24 cellular contexts compared by ENCODE assay signal in the genomic region with DNA sequence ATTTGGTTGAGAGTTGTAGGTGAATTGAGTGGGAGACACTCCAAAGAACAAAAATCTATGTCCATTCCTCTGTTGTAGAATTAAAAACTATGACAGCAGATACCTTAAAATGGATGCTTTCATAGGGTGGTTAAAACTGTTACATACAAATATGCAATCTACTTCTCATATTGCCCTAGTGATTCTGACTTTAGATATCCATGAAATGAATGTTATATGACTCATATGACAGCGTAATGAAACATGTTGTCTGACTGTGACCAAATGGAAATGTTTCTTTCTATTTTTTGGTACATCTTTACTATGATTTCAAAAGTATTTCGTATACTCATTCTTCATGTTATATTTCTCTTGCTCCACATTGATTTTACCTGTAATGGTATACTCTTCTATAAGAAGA.
DNase-seq lines count a peak whose midpoint lies in the region; ATAC-seq and TF ChIP-seq lines count a peak whose summit lies in the region.
"Had no signal": no experiment of that assay in that cellular context is flagged by ENCODE, and none has a peak within 500 bp of the region (broad histone marks: within the 10 kb centered on the region; RNA-seq: fewer than 3 reads in every experiment).

No MANE protein-coding gene starts in this region.

- H3K4me3 ChIP-seq in GM23248 (no peak overlapping the region), adipocyte (ENCODE audit: low read length) (no peak overlapping the region), fibroblast of lung (replicated peaks in 1 of 4; ENCODE audit: control extremely low read depth in 1 of 4, insufficient read depth in 1 of 4, low read depth in 3 of 4, low read length in 4 of 4) (no peak overlapping the region), osteoblast (ENCODE audit: insufficient read depth, low read length) (no peak overlapping the region), mucosa of descending colon (no peak overlapping the region)
- H3K4me3 ChIP-seq: GM23338, HAP-1, Peyer's patch, SJSA1 had no signal

- in situ Hi-C loops in GM23248 (cut with MboI), result no loop called here

- H3K9me2 ChIP-seq in GM23248 (ENCODE audit: insufficient read depth), result no peaks in the 10 kb centered on the region

- H3K9me3 ChIP-seq in GM23248 (ENCODE audit: low read depth) (no peaks in the 10 kb centered on the region), adipocyte (ENCODE audit: control insufficient read depth, low read length) (no peaks in the 10 kb centered on the region), fibroblast of lung (ENCODE audit: control insufficient read depth, insufficient read depth, low read depth, low read length) (no peaks in the 10 kb centered on the region), osteoblast (ENCODE audit: low read depth, low read length) (no peaks in the 10 kb centered on the region), mucosa of descending colon (no peaks in the 10 kb centered on the region)
- H3K9me3 ChIP-seq: HAP-1, Peyer's patch, SJSA1 had no signal

- H3K4me1 ChIP-seq in GM23248 (ENCODE audit: insufficient read depth) (peaks cover 9% of the 10 kb centered on the region), adipocyte (ENCODE audit: control insufficient read depth, insufficient read depth, low read length) (no peaks in the 10 kb centered on the region), fibroblast of lung (ENCODE audit: control insufficient read depth, extremely low read depth, insufficient read depth, low read length) (no peaks in the 10 kb centered on the region), osteoblast (ENCODE audit: insufficient read depth, low read length) (no peaks in the 10 kb centered on the region), mucosa of descending colon (ENCODE audit: low read depth) (no peaks in the 10 kb centered on the region)
- H3K4me1 ChIP-seq: HAP-1, Peyer's patch, SJSA1 had no signal

- peaks cover 9% of the 10 kb centered on the region for H3F3A ChIP-seq in GM23248 (ENCODE audit: insufficient read depth)

- no peaks in the 10 kb centered on the region for H3K79me2 ChIP-seq in GM23248 (ENCODE audit: insufficient read depth)
- no peaks in the 10 kb centered on the region for H3K79me2 ChIP-seq in fibroblast of lung (ENCODE audit: control insufficient read depth, insufficient read depth, low read length)
- no peaks in the 10 kb centered on the region for H3K79me2 ChIP-seq in osteoblast (ENCODE audit: insufficient read depth, low read length)

- no peak overlapping the region for H3K9ac ChIP-seq in GM23248
- no peak overlapping the region for H3K9ac ChIP-seq in adipocyte (ENCODE audit: low read length)
- H3K9ac ChIP-seq in fibroblast of lung (ENCODE audit: insufficient read depth, low read length), result no peak overlapping the region

- intact Hi-C loops in mucosa of descending colon (cut with DNase I, micrococcal nuclease), result no loop called here

- no peaks in the 10 kb centered on the region for H3K36me3 ChIP-seq in GM23248 (ENCODE audit: low read depth)
- no peaks in the 10 kb centered on the region for H3K36me3 ChIP-seq in adipocyte (ENCODE audit: control insufficient read depth, insufficient read depth, low read length, severe bottlenecking)
- H3K36me3 ChIP-seq in fibroblast of lung (ENCODE audit: control insufficient read depth, insufficient read depth, low read length), result no peaks in the 10 kb centered on the region
- no peaks in the 10 kb centered on the region for H3K36me3 ChIP-seq in osteoblast (ENCODE audit: insufficient read depth, low read length)
- H3K36me3 ChIP-seq in mucosa of descending colon (ENCODE audit: low read depth), result no peaks in the 10 kb centered on the region
- H3K36me3 ChIP-seq: HAP-1, Peyer's patch, SJSA1 had no signal

- TF ChIP-seq CTCF in fibroblast of lung (conservative IDR thresholded peaks at IDR 0.05 in 1 of 2, IDR thresholded peaks at IDR 0.05 in 1 of 2; ENCODE audit: low read depth in 1 of 2, low read length in 2 of 2) (no peak), osteoblast (IDR thresholded peaks at IDR 0.05; ENCODE audit: extremely low read depth, low read depth, low read length) (no peak), mucosa of descending colon (IDR thresholded peaks at IDR 0.05) (no peak)

- peak; percentile 23 for DNase-seq in AG08395 (ENCODE audit: low spot score)
- peak; percentile 54 for DNase-seq in GM23248
- peak; percentile 3 for DNase-seq in adipocyte (ENCODE audit: low read depth)
- peak; percentile 24 to 39 for DNase-seq in fibroblast of lung (ENCODE audit: low read depth in 2 of 2)
- DNase-seq in osteoblast (ENCODE audit: insufficient read length, low spot score, missing footprints), result no peak
- no peak for DNase-seq in epidermal melanocyte (ENCODE audit: insufficient read length, low spot score)
- DNase-seq in mucosa of descending colon, result no peak
- DNase-seq: ACHN; DMS53; GF-D8; KG1; NCI-H1092 treated with DMSO at 0.1 percent for 48 hours; NCI-H1436 treated with DMSO at 0.1 percent for 48 hours; NCI-H1930; NCI-H2227 treated with DMSO at 0.1 percent for 48 hours; NCI-H510A; NCI-H748 treated with DMSO at 0.1 percent for 48 hours; NK-92 treated with Interleukin-12 subunit alpha and Interleukin-12 subunit beta, amount 100 ng/mL, for 24 hours; Peyer's patch had no signal

- no peaks in the 10 kb centered on the region for H3K27me3 ChIP-seq in GM23248 (replicated peaks; ENCODE audit: insufficient read depth)
- no peaks in the 10 kb centered on the region for H3K27me3 ChIP-seq in adipocyte (replicated peaks; ENCODE audit: control insufficient read depth, insufficient read depth, low read length)
- H3K27me3 ChIP-seq in fibroblast of lung (ENCODE audit: control insufficient read depth, insufficient read depth, low read length), result no peaks in the 10 kb centered on the region
- H3K27me3 ChIP-seq in osteoblast (ENCODE audit: insufficient read depth, low read length), result no peaks in the 10 kb centered on the region
- H3K27me3 ChIP-seq: Peyer's patch, SJSA1 had no signal

- H4K20me1 ChIP-seq in GM23248 (ENCODE audit: insufficient read depth), result no peaks in the 10 kb centered on the region
- no peaks in the 10 kb centered on the region for H4K20me1 ChIP-seq in fibroblast of lung (ENCODE audit: control insufficient read depth, extremely low read depth, insufficient read depth, low read length)
- no peaks in the 10 kb centered on the region for H4K20me1 ChIP-seq in osteoblast (ENCODE audit: insufficient read depth, low read length)

- H2AFZ ChIP-seq in GM23248, result no peak overlapping the region
- no peak overlapping the region for H2AFZ ChIP-seq in fibroblast of lung (ENCODE audit: low read length)
- H2AFZ ChIP-seq in osteoblast (ENCODE audit: low read length), result no peak overlapping the region
- H2AFZ ChIP-seq: GM23338 had no signal

- ATAC-seq in HG02610 (IDR thresholded peaks at IDR 0.05; ENCODE audit: unreplicated experiment), result no peak
- ATAC-seq in mucosa of descending colon, result no peak
- ATAC-seq: GM23338 had no signal

- WGBS in GM23248 (ENCODE audit: low coverage in 1 of 2, low lambda C conversion rate in 2 of 2, missing lambda C conversion rate in 2 of 2), 2 experiments, result 35 to 38% methylated on average over 2 of the region's 2 CpGs

- peak overlapping the region; percentile 37 for H3K27ac ChIP-seq in GM23248
- no peak overlapping the region for H3K27ac ChIP-seq in fibroblast of lung (ENCODE audit: insufficient read depth, low read length)
- H3K27ac ChIP-seq in osteoblast (ENCODE audit: low read depth, low read length), result no peak overlapping the region
- H3K27ac ChIP-seq: 22Rv1, Peyer's patch, SJSA1 had no signal

- no peak overlapping the region for H3K4me2 ChIP-seq in GM23248 (ENCODE audit: unreplicated experiment)
- no peak overlapping the region for H3K4me2 ChIP-seq in fibroblast of lung (ENCODE audit: extremely low read depth, insufficient read depth, low read length)
- no peak overlapping the region for H3K4me2 ChIP-seq in osteoblast (ENCODE audit: insufficient read depth, low read length)
- H3K4me2 ChIP-seq: GM23338 had no signal

Comparison
In these comparisons a context has a peak if more than half of its experiments do, and no peak if none do; other contexts are left out.
1. DNase-seq: peak in AG08395 (single experiment), GM23248 (single experiment), adipocyte (single experiment) and fibroblast of lung (2 of 2); none in osteoblast (single experiment), epidermal melanocyte (single experiment) and mucosa of descending colon (0 of 3).